19 cellular contexts compared by ENCODE assay signal in genomic region chr14:63652406-63652805, GRCh38. TPM values are rescaled to one million over a fixed set of nuclear protein-coding genes. Genes with fewer than 3 reads are reported as not detected.
DNase-seq lines count a peak whose midpoint lies in the region; ATAC-seq, FAIRE-seq and TF ChIP-seq lines count a peak whose summit lies in the region.
"Had no signal": no experiment of that assay in that cellular context is flagged by ENCODE, and none has a peak within 500 bp of the region (broad histone marks: within the 10 kb centered on the region; RNA-seq: fewer than 3 reads in every experiment).

No MANE protein-coding gene starts in this region.

- 39% methylated on average over 3 of the region's 3 CpGs for WGBS in GM12878 (ENCODE audit: insufficient coverage, insufficient replicate concordance, low lambda C conversion rate, missing lambda C conversion rate)

- H4K20me1 ChIP-seq in GM12878 (ENCODE audit: control insufficient read depth, insufficient read depth) = no peaks in the 10 kb centered on the region
- H4K20me1 ChIP-seq: BLaER1 treated with 17β-estradiol and CSF1 and Interleukin-3, amounts not matched to agents 10 nM and 100 nM had no signal

- TF ChIP-seq POLR2A in GM12878 (IDR thresholded peaks at IDR 0.05; ENCODE audit: low read depth, low read length) = no peak

- POLR2A ChIA-PET in activated CD4-positive, alpha-beta memory T cell treated with anti-CD3 and anti-CD28 coated beads for 36 hours (lab: Charles Lee) = interaction anchor here (3.2 kb wide), 1 partner anchor 10 kb away, joined by 13 read pairs; the partner anchor contains the start of gene WDR89
- POLR2A ChIA-PET in activated CD4-positive, alpha-beta memory T cell treated with anti-CD3 and anti-CD28 coated beads, Interleukin-2, amount 10 ng/mL, durations not matched to agents 7 days and 5 days (lab: Charles Lee) = interaction anchor here (0.5 to 3.4 kb wide), 3 partner anchors 10 to 106 kb away, joined by 3 to 57 read pairs (median 3); partner anchors contain the start of gene WDR89
- POLR2A ChIA-PET in GM12878 (lab: Charles Lee) = interaction anchor here (0.6 to 3.8 kb wide), 5 partner anchors 10 to 93 kb away, joined by 4 to 22 read pairs (median 7); partner anchors contain the start of gene WDR89

- peak overlapping the region; percentile 69 for H3K27ac Mint-ChIP-seq in activated CD4-positive, alpha-beta memory T cell treated with anti-CD3 and anti-CD28 coated beads for 36 hours
- H3K27ac Mint-ChIP-seq in activated CD4-positive, alpha-beta memory T cell treated with anti-CD3 and anti-CD28 coated beads, Interleukin-2, amount 10 ng/mL, durations not matched to agents 7 days and 5 days = no peak overlapping the region
- H3K27ac Mint-ChIP-seq in stimulated activated naive CD8-positive, alpha-beta T cell treated with anti-CD3 and anti-CD28 coated beads, Interleukin-15, Interleukin-2, amounts not matched to agents 100 ng/mL and 50 ng/mL, for 24 hours = peak overlapping the region; percentile 55
- H3K27ac Mint-ChIP-seq in stimulated activated naive CD8-positive, alpha-beta T cell treated with anti-CD3 and anti-CD28 coated beads, Interleukin-15, amount 100 ng/mL, for 72 hours = peak overlapping the region in 1 of 2 donors; percentile 92

- FAIRE-seq in GM12878 (lab: Jason Lieb, UNC) = no peak
- FAIRE-seq: A549, GM19239 had no signal

- no peaks in the 10 kb centered on the region for H3K4me1 ChIP-seq in GM12878 (ENCODE audit: control insufficient read depth, insufficient read depth, low read length)
- H3K4me1 ChIP-seq: A549 had no signal

- no peak for TF ChIP-seq CTCF in GM12878 (IDR thresholded peaks at IDR 0.05 in 2 of 3, conservative IDR thresholded peaks at IDR 0.05 in 1 of 3; ENCODE audit: control insufficient read depth in 2 of 3, extremely low read depth in 1 of 3, insufficient read depth in 1 of 3, low read depth in 3 of 3, low read length in 3 of 3)

- in situ Hi-C loops in GM12878 (cut with MboI) = no loop called here

- H3K27ac ChIP-seq in GM12878 (ENCODE audit: control insufficient read depth, insufficient read depth) = no peak overlapping the region
- H3K27ac ChIP-seq: A549; BLaER1 treated with 17β-estradiol and CSF1 and Interleukin-3, amounts not matched to agents 10 nM and 100 nM had no signal

- no peaks in the 10 kb centered on the region for H3K79me2 ChIP-seq in GM12878 (ENCODE audit: control insufficient read depth, insufficient read depth, low read length)

- no peaks in the 10 kb centered on the region for H3K9me3 ChIP-seq in GM12878 (replicated peaks; ENCODE audit: control insufficient read depth, insufficient read depth, low read length)
- H3K9me3 ChIP-seq: A549; BLaER1 treated with 17β-estradiol and CSF1 and Interleukin-3, amounts not matched to agents 10 nM and 100 nM; MG63 had no signal

- RAD21 ChIA-PET in GM12878 (lab: Charles Lee; ENCODE audit: unreplicated experiment) = interaction anchor here (0.6 to 2.5 kb wide), 4 partner anchors 10 to 73 kb away, joined by 3 to 20 read pairs (median 4); partner anchors contain the start of gene WDR89

- SMC1A ChIA-PET in GM12878 (lab: Charles Lee; ENCODE audit: uncharacterized antibody, unreplicated experiment) = interaction anchor here (0.6 to 3.3 kb wide), 7 partner anchors 9 to 277 kb away, joined by 3 to 14 read pairs (median 3); no protein-coding TSS in a partner anchor

- no peak overlapping the region for H3K4me3 ChIP-seq in GM12878
- H3K4me3 ChIP-seq: A549; BLaER1 treated with 17β-estradiol and CSF1 and Interleukin-3, amounts not matched to agents 10 nM and 100 nM; MG63 had no signal

- intact Hi-C loops in activated CD4-positive, alpha-beta memory T cell treated with anti-CD3 and anti-CD28 coated beads for 36 hours (cut with micrococcal nuclease) = no loop called here
- intact Hi-C loops in GM12878 (cut with micrococcal nuclease; ENCODE audit: unreplicated experiment) = no loop called here

- H3K4me1 Mint-ChIP-seq in activated CD4-positive, alpha-beta memory T cell treated with anti-CD3 and anti-CD28 coated beads for 36 hours (ENCODE audit: low read depth) = peaks cover 33% of the 10 kb centered on the region
- H3K4me1 Mint-ChIP-seq in activated CD4-positive, alpha-beta memory T cell treated with anti-CD3 and anti-CD28 coated beads, Interleukin-2, amount 10 ng/mL, durations not matched to agents 7 days and 5 days = peaks cover 21% of the 10 kb centered on the region
- H3K4me1 Mint-ChIP-seq in stimulated activated naive CD8-positive, alpha-beta T cell treated with anti-CD3 and anti-CD28 coated beads, Interleukin-15, Interleukin-2, amounts not matched to agents 100 ng/mL and 50 ng/mL, for 24 hours (ENCODE audit: low read depth) = peaks cover 38% of the 10 kb centered on the region
- H3K4me1 Mint-ChIP-seq in stimulated activated naive CD8-positive, alpha-beta T cell treated with anti-CD3 and anti-CD28 coated beads, Interleukin-15, amount 100 ng/mL, for 72 hours = peaks cover 35% of the 10 kb centered on the region

- no peaks in the 10 kb centered on the region for H3K9me3 Mint-ChIP-seq in activated CD4-positive, alpha-beta memory T cell treated with anti-CD3 and anti-CD28 coated beads for 36 hours
- no peaks in the 10 kb centered on the region for H3K9me3 Mint-ChIP-seq in activated CD4-positive, alpha-beta memory T cell treated with anti-CD3 and anti-CD28 coated beads, Interleukin-2, amount 10 ng/mL, durations not matched to agents 7 days and 5 days
- no peaks in the 10 kb centered on the region for H3K9me3 Mint-ChIP-seq in stimulated activated naive CD8-positive, alpha-beta T cell treated with anti-CD3 and anti-CD28 coated beads, Interleukin-15, Interleukin-2, amounts not matched to agents 100 ng/mL and 50 ng/mL, for 24 hours
- no peaks in the 10 kb centered on the region for H3K9me3 Mint-ChIP-seq in stimulated activated naive CD8-positive, alpha-beta T cell treated with anti-CD3 and anti-CD28 coated beads, Interleukin-15, amount 100 ng/mL, for 72 hours

- no peak overlapping the region for H3K9ac ChIP-seq in GM12878 (ENCODE audit: control insufficient read depth, insufficient read depth, low read length)
- H3K9ac ChIP-seq: BLaER1 treated with 17β-estradiol and CSF1 and Interleukin-3, amounts not matched to agents 10 nM and 100 nM had no signal

- ATAC-seq in stimulated activated naive CD8-positive, alpha-beta T cell treated with anti-CD3 and anti-CD28 coated beads, Interleukin-15, Interleukin-2, amounts not matched to agents 100 U/mL and 50 U/mL, for 24 hours = no peak
- ATAC-seq in GM12878 = no peak
- peak; percentile 50 for ATAC-seq in stimulated activated naive CD8-positive, alpha-beta T cell treated with anti-CD3 and anti-CD28 coated beads, Interleukin-15, amount 100 ng/mL, for 72 hours
- ATAC-seq in GM21360 (IDR thresholded peaks at IDR 0.05; ENCODE audit: unreplicated experiment) = no peak
- ATAC-seq in GM18511 (IDR thresholded peaks at IDR 0.05; ENCODE audit: unreplicated experiment) = no peak
- ATAC-seq: A549 had no signal

- TF ChIP-seq EP300 in GM12878 (IDR thresholded peaks at IDR 0.05; ENCODE audit: borderline replicate concordance in 1 of 2, control insufficient read depth in 1 of 2, low read depth in 2 of 2, low read length in 2 of 2) = no peak

- no peaks in the 10 kb centered on the region for H3K27me3 ChIP-seq in GM12878 (replicated peaks in 1 of 2; ENCODE audit: control insufficient read depth in 2 of 2, insufficient read depth in 2 of 2, low read length in 1 of 2)
- H3K27me3 ChIP-seq: BLaER1 treated with 17β-estradiol and CSF1 and Interleukin-3, amounts not matched to agents 10 nM and 100 nM; MG63 had no signal

- no peaks in the 10 kb centered on the region for H3K27me3 Mint-ChIP-seq in activated CD4-positive, alpha-beta memory T cell treated with anti-CD3 and anti-CD28 coated beads for 36 hours
- H3K27me3 Mint-ChIP-seq in activated CD4-positive, alpha-beta memory T cell treated with anti-CD3 and anti-CD28 coated beads, Interleukin-2, amount 10 ng/mL, durations not matched to agents 7 days and 5 days = no peaks in the 10 kb centered on the region
- H3K27me3 Mint-ChIP-seq in stimulated activated naive CD8-positive, alpha-beta T cell treated with anti-CD3 and anti-CD28 coated beads, Interleukin-15, Interleukin-2, amounts not matched to agents 100 ng/mL and 50 ng/mL, for 24 hours = no peaks in the 10 kb centered on the region
- H3K27me3 Mint-ChIP-seq in stimulated activated naive CD8-positive, alpha-beta T cell treated with anti-CD3 and anti-CD28 coated beads, Interleukin-15, amount 100 ng/mL, for 72 hours = no peaks in the 10 kb centered on the region

- DNase-seq in activated CD4-positive, alpha-beta memory T cell treated with anti-CD3 and anti-CD28 coated beads for 36 hours = peak; percentile 66
- DNase-seq in activated CD4-positive, alpha-beta memory T cell treated with anti-CD3 and anti-CD28 coated beads, Interleukin-2, amount 10 ng/mL, durations not matched to agents 7 days and 5 days = no peak
- DNase-seq in stimulated activated naive CD8-positive, alpha-beta T cell treated with anti-CD3 and anti-CD28 coated beads, Interleukin-15, Interleukin-2, amounts not matched to agents 100 U/mL and 50 U/mL, for 24 hours = no peak
- no peak for DNase-seq in GM12878 (ENCODE audit: low read depth, low spot score)
- DNase-seq in stimulated activated naive CD8-positive, alpha-beta T cell treated with anti-CD3 and anti-CD28 coated beads, Interleukin-15, amount 100 ng/mL, for 72 hours = peak in 1 of 2 donors; percentile 23
- DNase-seq: EL, H7, IMR-90, Karpas-422, MG63, NCI-H1092, NCI-H2227 treated with DMSO at 0.1 percent for 48 hours, NCI-H524 had no signal

- H3K4me2 ChIP-seq in GM12878 (ENCODE audit: control insufficient read depth, insufficient read depth) = no peak overlapping the region
- H3K4me2 ChIP-seq: A549; BLaER1 treated with 17β-estradiol and CSF1 and Interleukin-3, amounts not matched to agents 10 nM and 100 nM had no signal

- H3K36me3 Mint-ChIP-seq in activated CD4-positive, alpha-beta memory T cell treated with anti-CD3 and anti-CD28 coated beads for 36 hours = no peaks in the 10 kb centered on the region
- peaks cover 11% of the 10 kb centered on the region for H3K36me3 Mint-ChIP-seq in activated CD4-positive, alpha-beta memory T cell treated with anti-CD3 and anti-CD28 coated beads, Interleukin-2, amount 10 ng/mL, durations not matched to agents 7 days and 5 days (ENCODE audit: low read depth)
- peaks cover 5% of the 10 kb centered on the region for H3K36me3 Mint-ChIP-seq in stimulated activated naive CD8-positive, alpha-beta T cell treated with anti-CD3 and anti-CD28 coated beads, Interleukin-15, Interleukin-2, amounts not matched to agents 100 ng/mL and 50 ng/mL, for 24 hours (ENCODE audit: low read depth)

- H3K36me3 ChIP-seq in GM12878 (ENCODE audit: control insufficient read depth in 2 of 2, insufficient read depth in 2 of 2, low read length in 1 of 2) = no peaks in the 10 kb centered on the region
- H3K36me3 ChIP-seq: MG63 had no signal

- CTCF ChIA-PET in activated CD4-positive, alpha-beta memory T cell treated with anti-CD3 and anti-CD28 coated beads for 36 hours (lab: Charles Lee) = interaction anchor here (0.9 to 1.0 kb wide), 3 partner anchors 11 to 118 kb away, joined by 3 to 4 read pairs (median 3); partner anchors contain the start of gene WDR89
- CTCF ChIA-PET in activated CD4-positive, alpha-beta memory T cell treated with anti-CD3 and anti-CD28 coated beads, Interleukin-2, amount 10 ng/mL, durations not matched to agents 7 days and 5 days (lab: Charles Lee) = interaction anchor here (0.6 to 2.0 kb wide), 6 partner anchors 9 to 345 kb away, joined by 3 to 8 read pairs (median 3); partner anchors contain the start of gene WDR89
- CTCF ChIA-PET in GM12878 (lab: Yijun Ruan, JAX) = interaction anchor here (1.0 to 1.8 kb wide), 5 partner anchors 9 to 118 kb away, joined by 4 to 7 read pairs (median 6); no protein-coding TSS in a partner anchor

- no peak overlapping the region for H2AFZ ChIP-seq in GM12878 (ENCODE audit: control insufficient read depth, low read depth, low read length)

- no peak overlapping the region for H3K4me3 Mint-ChIP-seq in activated CD4-positive, alpha-beta memory T cell treated with anti-CD3 and anti-CD28 coated beads for 36 hours
- no peak overlapping the region for H3K4me3 Mint-ChIP-seq in activated CD4-positive, alpha-beta memory T cell treated with anti-CD3 and anti-CD28 coated beads, Interleukin-2, amount 10 ng/mL, durations not matched to agents 7 days and 5 days
- no peak overlapping the region for H3K4me3 Mint-ChIP-seq in stimulated activated naive CD8-positive, alpha-beta T cell treated with anti-CD3 and anti-CD28 coated beads, Interleukin-15, Interleukin-2, amounts not matched to agents 100 ng/mL and 50 ng/mL, for 24 hours
- H3K4me3 Mint-ChIP-seq in stimulated activated naive CD8-positive, alpha-beta T cell treated with anti-CD3 and anti-CD28 coated beads, Interleukin-15, amount 100 ng/mL, for 72 hours = no peak overlapping the region

- no peak for TF ChIP-seq RAD21 in GM12878 (IDR thresholded peaks at IDR 0.05; ENCODE audit: insufficient read depth, low read depth, low read length)

- BruUV-seq in GM12878 (replicated peaks; lab: Mats Ljungman, UMichigan) = TSS peak; percentile 44

RNA-seq across cellular contexts. Expression of gene WDR89, which starts 10.7 kb away (rescaled TPM):
- 10 to 100 TPM; 27.3 to 30.4 TPM for total RNA-seq in activated CD4-positive, alpha-beta memory T cell treated with anti-CD3 and anti-CD28 coated beads for 36 hours
- 10 to 100 TPM; 20.1 to 21.9 TPM for total RNA-seq in activated CD4-positive, alpha-beta memory T cell treated with anti-CD3 and anti-CD28 coated beads, Interleukin-2, amount 10 ng/mL, durations not matched to agents 7 days and 5 days
- 21.3 and 21.7 TPM in 2 replicates for total RNA-seq in GM12878 (2013; cell fraction: nucleolus; rRNA removed)
- 12.5 and 17.5 TPM in 2 replicates for total RNA-seq in GM12878 (2014; rRNA removed)
- 20.5 and 21.7 TPM in 2 replicates for total RNA-seq in GM12878 (2014; rRNA removed; fragmentation: Illumina TruSeq; extraction: Trizol)
- 17.0 and 17.4 TPM in 2 replicates for total RNA-seq in GM12878 (2021)
- 4.6 TPM for polyA plus RNA-seq in GM12878 (2011; ENCODE audit: low read depth)
- 25.5 and 44.6 TPM in 2 replicates for polyA plus RNA-seq in GM12878 (2011; rRNA removed)
- 6.1 and 8.3 TPM in 2 replicates for polyA plus RNA-seq in GM12878 (2011; cell fraction: cytosol; rRNA removed)
- 7.9 TPM in 2 replicates for polyA plus RNA-seq in GM12878 (2011; cell fraction: nucleus; rRNA removed)
- 6.9 and 14.3 TPM in 2 replicates for polyA plus RNA-seq in GM12878 (2012)
- 16.0 and 20.8 TPM in 2 replicates for polyA plus RNA-seq in GM12878 (2014; fragmentation: Illumina TruSeq; extraction: Trizol)
- 10 to 100 TPM; 17.3 to 17.6 TPM for polyA plus RNA-seq in GM12878 (2014; fragmentation: Nextera tagmentation; extraction: Ambion mirVana)
- polyA plus RNA-seq in GM12878 (2014; rRNA removed) = 10.8 and 11.8 TPM in 2 replicates
- polyA plus RNA-seq in GM12878 (2016; fragmentation: Nextera tagmentation; extraction: Ambion mirVana) = 10 to 100 TPM; 20.7 to 25.7 TPM
- polyA minus RNA-seq in GM12878 (2011; rRNA and poly(A)+ RNA removed) = 18.1 and 40.5 TPM in 2 replicates
- polyA minus RNA-seq in GM12878 (2011; cell fraction: cytosol; rRNA and poly(A)+ RNA removed) = 7.6 and 11.0 TPM in 2 replicates
- polyA minus RNA-seq in GM12878 (2011; cell fraction: nucleus; rRNA and poly(A)+ RNA removed) = 4.1 and 5.5 TPM in 2 replicates
